8 cellular contexts compared by ENCODE assay signal in the genomic region with DNA sequence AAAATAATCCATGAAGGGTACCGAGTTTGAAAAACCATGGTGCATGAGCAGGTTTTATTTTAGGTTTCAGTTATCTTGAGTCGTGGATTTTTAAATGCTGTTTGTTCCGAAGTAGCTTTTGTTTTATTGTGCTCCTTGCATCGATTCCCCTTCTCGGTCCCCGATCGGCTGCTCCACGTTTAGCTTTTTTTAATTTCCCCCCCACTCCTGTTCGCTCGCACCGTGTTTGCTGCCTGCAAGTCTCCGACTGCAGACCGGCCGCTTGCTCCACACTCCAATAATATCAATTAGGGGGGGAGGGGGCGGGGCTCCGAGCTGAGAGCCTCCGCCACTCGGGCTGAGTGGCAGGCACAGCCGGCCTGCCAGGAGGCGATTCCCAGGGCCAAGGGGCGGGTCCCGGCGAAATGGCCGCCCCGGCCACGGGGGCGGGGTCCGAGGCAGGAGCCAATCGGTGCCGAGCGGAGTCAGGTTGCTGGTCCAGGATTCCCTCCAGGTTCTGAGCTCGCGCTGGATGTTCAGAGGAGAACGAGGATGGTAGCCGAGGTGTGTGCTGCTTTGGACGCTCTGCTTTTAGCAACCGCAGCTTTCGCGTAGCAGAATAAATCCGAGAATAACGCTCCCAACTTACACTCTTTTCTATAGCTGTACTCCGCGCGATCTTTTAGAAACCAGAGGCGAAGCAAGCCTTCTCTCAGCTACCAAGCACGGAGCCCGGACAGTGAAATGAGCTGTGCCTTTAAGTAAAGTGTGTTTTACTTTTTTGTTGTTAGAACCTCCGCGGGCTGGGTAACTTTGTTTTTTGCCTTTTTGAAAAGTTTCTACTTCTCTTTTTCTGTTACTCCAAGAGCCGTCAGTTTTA. TPM values are rescaled to one million over a fixed set of nuclear protein-coding genes. Genes with fewer than 3 reads are reported as not detected.
A peak's percentile ranks its signal among the peaks of the same experiment; 100 is the strongest.
DNase-seq lines count a peak whose midpoint lies in the region; ATAC-seq and TF ChIP-seq lines count a peak whose summit lies in the region.

TSS of gene EPHA7 (minus strand) at position 256 of the 859 bp plus-strand sequence. CDS start at position 38, 218 bp downstream.

- H3K9ac ChIP-seq in mucosa of stomach (ENCODE audit: low read length) (no peak within 1 kb of the TSS), stomach smooth muscle (ENCODE audit: low read length in 2 of 2) (peak within 1 kb of the TSS; percentile 92 to 98)

- ATAC-seq in GM19025 (IDR thresholded peaks at IDR 0.05; ENCODE audit: low read depth, unreplicated experiment) (peak; percentile 97), HG03139 (IDR thresholded peaks at IDR 0.05; ENCODE audit: unreplicated experiment) (peak; percentile 93)
- ATAC-seq in activated T-cell treated with anti-CD3 and anti-CD28 coated beads, Interleukin-2, amount 50 U/mL, for 4 hours = peak; percentile 80 to 82

- H3K4me1 ChIP-seq in mucosa of stomach (ENCODE audit: control insufficient read depth, insufficient read depth, low read length) = peaks cover 13% of the 10 kb centered on the region
- H3K4me1 ChIP-seq in stomach smooth muscle (ENCODE audit: control insufficient read depth, insufficient read depth, low read length) = no peaks in the 10 kb centered on the region

- DNase-seq in Ammon's horn (ENCODE audit: low spot score) = peak; percentile 96
- peak; percentile 96 for DNase-seq in NCI-H2196 (lab: John Stamatoyannopoulos, UW; ENCODE audit: unreplicated experiment)
- DNase-seq in activated T-cell treated with anti-CD3 and anti-CD28 coated beads, Interleukin-2, amount 50 U/mL, for 4 hours = no peak
- peak; percentile 87 for DNase-seq in fibroblast of pulmonary artery (ENCODE audit: low read depth)

- H3K4me3 Mint-ChIP-seq in activated T-cell treated with anti-CD3 and anti-CD28 coated beads, Interleukin-2, amount 50 U/mL, for 4 hours = peak within 1 kb of the TSS; percentile 71

- H3K9me3 ChIP-seq in mucosa of stomach (ENCODE audit: control insufficient read depth, low read length) = no peaks in the 10 kb centered on the region
- no peaks in the 10 kb centered on the region for H3K9me3 ChIP-seq in stomach smooth muscle (ENCODE audit: control insufficient read depth in 2 of 2, low read length in 2 of 2)

- H3K36me3 Mint-ChIP-seq in activated T-cell treated with anti-CD3 and anti-CD28 coated beads, Interleukin-2, amount 50 U/mL, for 4 hours (ENCODE audit: insufficient read depth) = no peaks in the 10 kb centered on the region

- peaks cover 49% of the 10 kb centered on the region for H3K27me3 Mint-ChIP-seq in activated T-cell treated with anti-CD3 and anti-CD28 coated beads, Interleukin-2, amount 50 U/mL, for 4 hours (ENCODE audit: low read depth)

- peaks cover 2% of the 10 kb centered on the region for H3K9me3 Mint-ChIP-seq in activated T-cell treated with anti-CD3 and anti-CD28 coated beads, Interleukin-2, amount 50 U/mL, for 4 hours

- H3K27me3 ChIP-seq in mucosa of stomach (ENCODE audit: control insufficient read depth, insufficient read depth, low read length) (peaks cover 47% of the 10 kb centered on the region), stomach smooth muscle (ENCODE audit: control insufficient read depth in 1 of 2, insufficient read depth in 2 of 2, low read length in 2 of 2) (peaks cover 0 to 3% of the 10 kb centered on the region in 2 donors)

- H3K4me3 ChIP-seq in fibroblast of pulmonary artery (replicated peaks; ENCODE audit: low read depth, low read length) (peak within 1 kb of the TSS; percentile 57), mucosa of stomach (ENCODE audit: low read length) (peak within 1 kb of the TSS; percentile 33), stomach smooth muscle (ENCODE audit: low read length in 2 of 2) (peak within 1 kb of the TSS; percentile 94 to 97)

- H3K4me1 Mint-ChIP-seq in activated T-cell treated with anti-CD3 and anti-CD28 coated beads, Interleukin-2, amount 50 U/mL, for 4 hours (ENCODE audit: low read depth) = peaks cover 20% of the 10 kb centered on the region

- TF ChIP-seq CTCF in fibroblast of pulmonary artery (IDR thresholded peaks at IDR 0.05; ENCODE audit: low read length, missing control alignments) = no peak

- H3K36me3 ChIP-seq in mucosa of stomach (ENCODE audit: control insufficient read depth, insufficient read depth, low read length) (no peaks in the 10 kb centered on the region), stomach smooth muscle (ENCODE audit: control insufficient read depth in 2 of 2, insufficient read depth in 2 of 2, low read length in 2 of 2) (no peaks in the 10 kb centered on the region)

- H3K27ac ChIP-seq in stomach smooth muscle (ENCODE audit: low read length) = peak within 1 kb of the TSS; percentile 95

RNA-seq across cellular contexts. Expression of gene EPHA7, which starts in this region (rescaled TPM):
- total RNA-seq in activated T-cell treated with anti-CD3 and anti-CD28 coated beads, Interleukin-2, amount 50 U/mL, for 4 hours = not detected

Comparison
In these comparisons a context has a peak if more than half of its experiments do, and no peak if none do; other contexts are left out.
1. Peak in ATAC-seq in activated T-cell treated with anti-CD3 and anti-CD28 coated beads, Interleukin-2, amount 50 U/mL, for 4 hours; RNA of the gene not detected or under 1 TPM.
2. H3K4me3 ChIP-seq: peak in every context shown above with its lines; median percentile 96 in stomach smooth muscle; 57 in fibroblast of pulmonary artery; 33 in mucosa of stomach.